In the genomic region with DNA sequence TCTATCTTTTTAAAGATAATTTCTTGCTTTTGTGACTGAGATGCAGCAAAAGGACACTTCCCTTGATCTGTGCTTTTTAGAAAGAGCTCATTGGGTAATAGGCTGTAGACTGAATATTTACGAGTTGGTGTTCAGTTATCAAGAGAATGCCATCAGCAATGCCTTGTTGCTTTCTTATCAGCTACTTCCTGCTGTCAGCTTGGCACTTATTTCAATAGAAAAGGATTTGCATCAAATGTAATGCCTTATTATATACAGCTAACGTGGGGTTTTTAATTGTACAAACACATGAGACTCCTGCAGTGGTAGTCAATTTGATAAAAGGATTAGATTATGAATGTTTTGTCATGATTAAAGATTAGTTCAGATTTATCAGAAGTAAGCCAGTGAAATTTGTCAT, we compare ENCODE assay signal across 32 cellular contexts.
"Had no signal": no experiment of that assay in that cellular context is flagged by ENCODE, and none has a peak within 500 bp of the region (broad histone marks: within the 10 kb centered on the region; RNA-seq: fewer than 3 reads in every experiment).

No MANE protein-coding gene starts in this region.

- H3K9me3 ChIP-seq: adrenal gland, body of pancreas, breast epithelium had no signal

- DNase-seq: activated B cell treated with CpG ODN at 0.5 μM for 24 hours; activated CD4-positive, alpha-beta memory T cell treated with anti-CD3 and anti-CD28 coated beads for 36 hours; activated CD4-positive, alpha-beta T cell treated with anti-CD3 and anti-CD28 coated beads for 4 hours; activated CD4-positive, alpha-beta T cell treated with anti-CD3 and anti-CD28 coated beads, Interleukin-2, amount 10 ng/mL, durations not matched to agents 24 days and 14 days; activated CD4-positive, alpha-beta T cell treated with anti-CD3 and anti-CD28 coated beads, Interleukin-2, amount 50 U/mL, for 1 hour; activated CD4-positive, alpha-beta T cell treated with anti-CD3 and anti-CD28 coated beads, Interleukin-2, amount 50 U/mL, for 4 hours; activated CD4-positive, CD25-positive, alpha-beta regulatory T cell treated with anti-CD3 and anti-CD28 coated beads, Interleukin-2, amount 50 U/mL, for 72 hours; activated CD8-positive, alpha-beta memory T cell treated with anti-CD3 and anti-CD28 coated beads, Interleukin-2, amount 50 U/mL, for 4 hours; activated CD8-positive, alpha-beta T cell treated with anti-CD3 and anti-CD28 coated beads for 36 hours; activated effector memory CD4-positive, alpha-beta T cell treated with anti-CD3 and anti-CD28 coated beads, Interleukin-2, amount 50 U/mL, for 16 hours; activated gamma-delta T cell treated with Interleukin-2 at 50 U/mL for 16 hours; activated naive CD4-positive, alpha-beta T cell; activated naive CD4-positive, alpha-beta T cell treated with anti-CD3 and anti-CD28 coated beads for 36 hours; activated naive CD4-positive, alpha-beta T cell treated with anti-CD3 and anti-CD28 coated beads, Interleukin-2, amount 50 U/mL, for 16 hours; activated naive CD8-positive, alpha-beta T cell treated with anti-CD3 and anti-CD28 coated beads for 36 hours; activated T-cell treated with anti-CD3 and anti-CD28 coated beads for 4 hours; activated T-cell treated with anti-CD3 and anti-CD28 coated beads, Interleukin-2, amount 50 U/mL, for 1 hour; activated T-cell treated with anti-CD3 and anti-CD28 coated beads, Interleukin-2, amount 50 U/mL, for 4 hours; activated T-cell treated with anti-CD3 and anti-CD28 coated beads, Interleukin-2, amount 50 U/mL, for 72 hours; adrenal gland; amniotic stem cell; aorta; body of pancreas; brain microvascular endothelial cell; central memory CD4-positive, alpha-beta T cell; T-helper 1 cell; T-helper 2 cell; T-helper 9 cell had no signal

- H3K4me1 ChIP-seq: breast epithelium had no signal

- H3K4me3 ChIP-seq: adrenal gland, body of pancreas, breast epithelium had no signal

- H3K36me3 ChIP-seq: adrenal gland, brain microvascular endothelial cell, breast epithelium had no signal

- ATAC-seq: activated CD8-positive, alpha-beta T cell treated with anti-CD3 and anti-CD28 coated beads for 36 hours; activated naive CD4-positive, alpha-beta T cell treated with anti-CD3 and anti-CD28 coated beads, Interleukin-2, amount 50 U/mL, for 72 hours; activated T-cell treated with anti-CD3 and anti-CD28 coated beads, Interleukin-2, amount 50 U/mL, for 4 hours; activated T-cell treated with anti-CD3 and anti-CD28 coated beads, Interleukin-2, amount 50 U/mL, for 72 hours; activated T-helper 17 cell treated with anti-CD3 and anti-CD28 coated beads, Interleukin-2, amount 50 U/mL, for 72 hours; body of pancreas had no signal

- H3K27me3 ChIP-seq: adrenal gland, body of pancreas, brain microvascular endothelial cell, breast epithelium had no signal

- H3K27ac ChIP-seq: adrenal gland, body of pancreas, brain microvascular endothelial cell, breast epithelium, VCaP had no signal
